Comparison of ENCODE assay signal across 8 cellular contexts in genomic region chr11:134412508-134413333, GRCh38. TPM values are rescaled to one million over a fixed set of nuclear protein-coding genes. Genes with fewer than 3 reads are reported as not detected.
DNase-seq lines count a peak whose midpoint lies in the region; ATAC-seq lines count a peak whose summit lies in the region.

No MANE protein-coding gene starts in this region.

- H3K4me1 Mint-ChIP-seq in activated naive CD8-positive, alpha-beta T cell treated with anti-CD3 and anti-CD28 coated beads for 36 hours = peaks cover 8% of the 10 kb centered on the region
- peaks cover 24% of the 10 kb centered on the region for H3K4me1 Mint-ChIP-seq in stimulated activated naive CD8-positive, alpha-beta T cell treated with anti-CD3 and anti-CD28 coated beads, Interleukin-15, amount 100 ng/mL, for 72 hours

- H3K4me3 ChIP-seq in Jurkat, Clone E6-1 (ENCODE audit: low read length) = peak overlapping the region; percentile 48

- H3K36me3 Mint-ChIP-seq in activated naive CD8-positive, alpha-beta T cell treated with anti-CD3 and anti-CD28 coated beads for 36 hours = no peaks in the 10 kb centered on the region

- H3K27me3 ChIP-seq in layer of hippocampus (ENCODE audit: control insufficient read depth, insufficient read depth, low read length) = no peaks in the 10 kb centered on the region

- DNase-seq in A172 (ENCODE audit: low spot score) (peak; percentile 17), NCI-H774 (lab: John Stamatoyannopoulos, UW) (no peak)
- no peak for DNase-seq in Jurkat, Clone E6-1 (ENCODE audit: low read depth, low spot score)
- DNase-seq in activated naive CD8-positive, alpha-beta T cell treated with anti-CD3 and anti-CD28 coated beads for 36 hours = peak; percentile 37
- DNase-seq in stimulated activated naive CD8-positive, alpha-beta T cell treated with anti-CD3 and anti-CD28 coated beads, Interleukin-15, amount 100 ng/mL, for 72 hours = peak in 1 of 2 donors; percentile 18

- peak overlapping the region; percentile 95 for H3K27ac ChIP-seq in layer of hippocampus (ENCODE audit: low read depth, low read length)

- no peak overlapping the region for H3K27ac Mint-ChIP-seq in activated naive CD8-positive, alpha-beta T cell treated with anti-CD3 and anti-CD28 coated beads for 36 hours
- H3K27ac Mint-ChIP-seq in stimulated activated naive CD8-positive, alpha-beta T cell treated with anti-CD3 and anti-CD28 coated beads, Interleukin-15, amount 100 ng/mL, for 72 hours = no peak overlapping the region

- H3K27me3 Mint-ChIP-seq in activated naive CD8-positive, alpha-beta T cell treated with anti-CD3 and anti-CD28 coated beads for 36 hours = peaks cover 61% of the 10 kb centered on the region
- peaks cover 83% of the 10 kb centered on the region for H3K27me3 Mint-ChIP-seq in stimulated activated naive CD8-positive, alpha-beta T cell treated with anti-CD3 and anti-CD28 coated beads, Interleukin-15, amount 100 ng/mL, for 72 hours

- peak overlapping the region; percentile 6 for H3K4me3 Mint-ChIP-seq in activated naive CD8-positive, alpha-beta T cell treated with anti-CD3 and anti-CD28 coated beads for 36 hours
- peak overlapping the region; percentile 10 to 34 for H3K4me3 Mint-ChIP-seq in stimulated activated naive CD8-positive, alpha-beta T cell treated with anti-CD3 and anti-CD28 coated beads, Interleukin-15, amount 100 ng/mL, for 72 hours

- no peaks in the 10 kb centered on the region for H3K9me3 Mint-ChIP-seq in activated naive CD8-positive, alpha-beta T cell treated with anti-CD3 and anti-CD28 coated beads for 36 hours
- no peaks in the 10 kb centered on the region for H3K9me3 Mint-ChIP-seq in stimulated activated naive CD8-positive, alpha-beta T cell treated with anti-CD3 and anti-CD28 coated beads, Interleukin-15, amount 100 ng/mL, for 72 hours

- ATAC-seq in stimulated activated naive CD8-positive, alpha-beta T cell treated with anti-CD3 and anti-CD28 coated beads, Interleukin-15, amount 100 ng/mL, for 72 hours = peak; percentile 44
- ATAC-seq in HG03469 (IDR thresholded peaks at IDR 0.05; ENCODE audit: unreplicated experiment) (no peak), HG03378 (IDR thresholded peaks at IDR 0.05; ENCODE audit: unreplicated experiment) (no peak)

RNA-seq across cellular contexts. Expression of gene B3GAT1, which starts 0.7 kb away (rescaled TPM):
- total RNA-seq in A172 (2014; rRNA removed; shearing (Covaris generic)) = 4.8 and 4.9 TPM in 2 replicates
- polyA plus RNA-seq in Jurkat, Clone E6-1 (2012; ENCODE audit: insufficient read depth, insufficient read length) = 5.9 TPM
- total RNA-seq in activated naive CD8-positive, alpha-beta T cell treated with anti-CD3 and anti-CD28 coated beads for 36 hours = under 1 TPM in 1 of 2 experiments, not detected in 1; 0.04 TPM

Comparison
In these comparisons a context has a peak if more than half of its experiments do, and no peak if none do; other contexts are left out.
1. DNase-seq: peak in A172 (single experiment) and activated naive CD8-positive, alpha-beta T cell treated with anti-CD3 and anti-CD28 coated beads for 36 hours (single experiment); none in Jurkat, Clone E6-1 (single experiment) and NCI-H774 (single experiment).